In the genomic region with DNA sequence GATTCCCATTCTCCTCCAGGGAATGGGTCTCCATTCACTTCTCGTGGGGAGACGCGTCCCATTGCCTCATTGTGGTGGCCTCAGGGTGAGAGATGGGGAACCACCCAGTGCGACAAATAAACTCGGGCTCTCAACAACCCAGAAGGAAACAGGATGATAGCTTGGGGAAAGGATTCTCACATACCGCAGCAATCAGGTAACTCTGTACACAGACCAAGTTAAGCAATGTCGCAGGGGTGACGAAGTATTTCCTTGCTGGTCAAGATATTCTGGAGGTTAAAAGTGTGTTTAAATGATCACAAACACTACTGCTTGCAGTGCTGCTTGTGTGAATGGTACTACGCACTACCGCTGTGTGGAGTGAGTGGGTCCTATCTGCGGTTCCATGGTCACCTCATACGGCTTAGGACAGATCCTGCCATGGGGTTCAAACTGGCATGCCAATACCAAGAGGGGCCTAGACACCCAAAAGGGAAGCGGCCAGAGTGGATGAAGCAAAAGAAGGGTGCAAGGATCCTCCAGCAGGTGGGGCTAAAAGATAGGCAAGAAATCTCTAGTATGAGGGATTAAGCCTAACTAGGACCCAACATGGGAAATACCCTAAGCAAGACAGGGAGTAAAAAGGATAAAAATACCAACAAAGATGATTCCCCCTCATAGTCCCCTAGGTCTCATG, we compare ENCODE assay signal across 7 cellular contexts.
DNase-seq lines count a peak whose midpoint lies in the region; FAIRE-seq and TF ChIP-seq lines count a peak whose summit lies in the region.

No MANE protein-coding gene starts in this region.

- no peak overlapping the region for H3K4me3 ChIP-seq in kidney (ENCODE audit: low read length in 2 of 2)

- H3K27me3 Mint-ChIP-seq in HFFc6 (ENCODE audit: insufficient read depth) (no peaks in the 10 kb centered on the region), brain (no peaks in the 10 kb centered on the region)

- H3K9me3 Mint-ChIP-seq in HFFc6 (peaks cover 26% of the 10 kb centered on the region), brain (no peaks in the 10 kb centered on the region)

- H3K36me3 Mint-ChIP-seq in HFFc6 (ENCODE audit: low read depth) (no peaks in the 10 kb centered on the region), brain (no peaks in the 10 kb centered on the region)

- H3K27ac ChIP-seq in kidney (ENCODE audit: low read depth in 2 of 2, low read length in 2 of 2) = no peak overlapping the region

- no peak overlapping the region for H3K9ac ChIP-seq in kidney (ENCODE audit: low read length in 2 of 2)

- DNase-seq in HFFc6 (no peak), NCI-H1417 (lab: John Stamatoyannopoulos, UW) (peak; percentile 45 to 87 (median 65)), T1000 (lab: John Stamatoyannopoulos, UW) (peak; percentile 41), kidney (peak; percentile 43)
- DNase-seq in stimulated activated CD4-positive, alpha-beta T cell treated with anti-CD3 and anti-CD28 coated beads, Interleukin-4, amount 100 ng/mL, for 4 hours = peak; percentile 36 to 42

- H3K36me3 ChIP-seq in kidney (ENCODE audit: control insufficient read depth in 1 of 2, insufficient read depth in 2 of 2, low read length in 2 of 2) = no peaks in the 10 kb centered on the region

- peaks cover 0 to 9% of the 10 kb centered on the region in 2 donors for H3K4me1 ChIP-seq in kidney (ENCODE audit: control insufficient read depth in 1 of 2, insufficient read depth in 1 of 2, low read depth in 1 of 2, low read length in 2 of 2)

- peak; percentile 29 for FAIRE-seq in kidney (lab: Jason Lieb, UNC)

- H3K4me1 Mint-ChIP-seq in HFFc6 (ENCODE audit: low read depth) = no peaks in the 10 kb centered on the region
- no peaks in the 10 kb centered on the region for H3K4me1 Mint-ChIP-seq in brain

- H3K27ac Mint-ChIP-seq in HFFc6 = no peak overlapping the region
- peak overlapping the region in 2 of 5 experiments; percentile 8 to 68 for H3K27ac Mint-ChIP-seq in brain

- H3K4me3 Mint-ChIP-seq in HFFc6 (no peak overlapping the region), brain (no peak overlapping the region)

- intact Hi-C loops in kidney (cut with DNase I) = no loop called here

- H3K9me3 ChIP-seq in kidney (ENCODE audit: control insufficient read depth in 1 of 2, low read length in 2 of 2) = no peaks in the 10 kb centered on the region

- TF ChIP-seq CTCF in GM12874 (IDR thresholded peaks at IDR 0.05; ENCODE audit: insufficient read depth, low read depth, low read length) (peak; percentile 62; the same call in 1 of the 2 replicates), HFFc6 (IDR thresholded peaks at IDR 0.05) (peak; percentile 48; the same call in 1 of the 2 replicates), brain (conservative IDR thresholded peaks at IDR 0.05) (peak; percentile 63 to 78), kidney (IDR thresholded peaks at IDR 0.05; ENCODE audit: borderline replicate concordance, extremely low read depth, insufficient read depth) (peak; percentile 68)
